In genomic region chr15:50675524-50676144, GRCh38 we compare ENCODE assay signal across 8 cellular contexts. TPM values are rescaled to one million over a fixed set of nuclear protein-coding genes. Genes with fewer than 3 reads are reported as not detected.
DNase-seq lines count a peak whose midpoint lies in the region; ATAC-seq, FAIRE-seq and TF ChIP-seq lines count a peak whose summit lies in the region.

No MANE protein-coding gene starts in this region.

- H3K36me3 ChIP-seq in endodermal cell (ENCODE audit: control insufficient read depth, insufficient read depth, low read length) (peaks cover 24% of the 10 kb centered on the region), pancreas (no peaks in the 10 kb centered on the region)

- H3K27ac ChIP-seq in endodermal cell (ENCODE audit: low read depth, low read length) (no peak overlapping the region), pancreas (no peak overlapping the region)

- peaks cover 13% of the 10 kb centered on the region for H3K36me3 Mint-ChIP-seq in endodermal cell (ENCODE audit: low read depth)

- DNase-seq in NCI-H1694 (lab: John Stamatoyannopoulos, UW) (peak; percentile 33), NCI-H1694 treated with DMSO at 0.1 percent for 48 hours (lab: John Stamatoyannopoulos, UW) (no peak), NCI-H2227 (lab: John Stamatoyannopoulos, UW; ENCODE audit: unreplicated experiment) (peak; percentile 5), endodermal cell (no peak), pancreas (no peak), GF-D8 (lab: John Stamatoyannopoulos, UW) (no peak)

- FAIRE-seq in pancreas (lab: Jason Lieb, UNC), result no peak

- H3K27me3 ChIP-seq in endodermal cell (ENCODE audit: control insufficient read depth, insufficient read depth, low read length, poor library complexity, severe bottlenecking) (no peaks in the 10 kb centered on the region), pancreas (no peaks in the 10 kb centered on the region)

- H3K9me3 Mint-ChIP-seq in endodermal cell, result no peaks in the 10 kb centered on the region

- no peaks in the 10 kb centered on the region for H3K27me3 Mint-ChIP-seq in endodermal cell (ENCODE audit: insufficient read depth)

- H3K4me1 ChIP-seq in endodermal cell (ENCODE audit: control insufficient read depth, insufficient read depth, low read length), result peaks cover 5% of the 10 kb centered on the region
- peaks cover 0 to 9% (median 0%) of the 10 kb centered on the region in 3 donors for H3K4me1 ChIP-seq in pancreas

- H3K9me3 ChIP-seq in endodermal cell (ENCODE audit: control insufficient read depth, low read length) (no peaks in the 10 kb centered on the region), pancreas (no peaks in the 10 kb centered on the region)

- H3K4me1 Mint-ChIP-seq in endodermal cell, result peaks cover 5% of the 10 kb centered on the region

- H3K9ac ChIP-seq in endodermal cell (ENCODE audit: extremely low read depth, low read length, poor library complexity, severe bottlenecking), result no peak overlapping the region

- no peak overlapping the region for H3K27ac Mint-ChIP-seq in endodermal cell

- H3K4me3 Mint-ChIP-seq in endodermal cell, result no peak overlapping the region

- ATAC-seq in pancreas (peak in 2 of 4 donors; percentile 29 to 42), HG03097 (IDR thresholded peaks at IDR 0.05; ENCODE audit: low FRiP score, unreplicated experiment) (no peak), GM19328 (IDR thresholded peaks at IDR 0.05; ENCODE audit: unreplicated experiment) (no peak)

- intact Hi-C loops in pancreas (cut with DNase I), result no loop called here

- H3K4me3 ChIP-seq in endodermal cell (ENCODE audit: low read length), result no peak overlapping the region
- no peak overlapping the region for H3K4me3 ChIP-seq in pancreas

- peak; percentile 90 for TF ChIP-seq CTCF in endodermal cell (conservative IDR thresholded peaks at IDR 0.05)
- TF ChIP-seq CTCF in pancreas (IDR thresholded peaks at IDR 0.05), result peak; percentile 31 to 73 (median 59)

RNA-seq across cellular contexts. Expression of gene TRPM7, which starts 11.0 kb away (rescaled TPM):
- 10 to 100 TPM; 42.7 to 46.4 TPM for total RNA-seq in endodermal cell
- polyA plus RNA-seq in endodermal cell (2013, experiment 1 of 2), result 19.6 TPM
- polyA plus RNA-seq in endodermal cell (2013, experiment 2 of 2), result 16.8 TPM
- 10 to 100 TPM; 10.8 to 20.7 (median 14.4) TPM for total RNA-seq in pancreas
- polyA plus RNA-seq in pancreas, result 1 to 10 TPM; 4.6 to 8.6 TPM

Comparison
In these comparisons a context has a peak if more than half of its experiments do, and no peak if none do; other contexts are left out.
1. DNase-seq: peak in NCI-H1694 (single experiment) and NCI-H2227 (single experiment); none in NCI-H1694 treated with DMSO at 0.1 percent for 48 hours (single experiment), endodermal cell (single experiment), pancreas (0 of 6) and GF-D8 (single experiment).